ENCODE assay signal across 8 cellular contexts in the genomic region with DNA sequence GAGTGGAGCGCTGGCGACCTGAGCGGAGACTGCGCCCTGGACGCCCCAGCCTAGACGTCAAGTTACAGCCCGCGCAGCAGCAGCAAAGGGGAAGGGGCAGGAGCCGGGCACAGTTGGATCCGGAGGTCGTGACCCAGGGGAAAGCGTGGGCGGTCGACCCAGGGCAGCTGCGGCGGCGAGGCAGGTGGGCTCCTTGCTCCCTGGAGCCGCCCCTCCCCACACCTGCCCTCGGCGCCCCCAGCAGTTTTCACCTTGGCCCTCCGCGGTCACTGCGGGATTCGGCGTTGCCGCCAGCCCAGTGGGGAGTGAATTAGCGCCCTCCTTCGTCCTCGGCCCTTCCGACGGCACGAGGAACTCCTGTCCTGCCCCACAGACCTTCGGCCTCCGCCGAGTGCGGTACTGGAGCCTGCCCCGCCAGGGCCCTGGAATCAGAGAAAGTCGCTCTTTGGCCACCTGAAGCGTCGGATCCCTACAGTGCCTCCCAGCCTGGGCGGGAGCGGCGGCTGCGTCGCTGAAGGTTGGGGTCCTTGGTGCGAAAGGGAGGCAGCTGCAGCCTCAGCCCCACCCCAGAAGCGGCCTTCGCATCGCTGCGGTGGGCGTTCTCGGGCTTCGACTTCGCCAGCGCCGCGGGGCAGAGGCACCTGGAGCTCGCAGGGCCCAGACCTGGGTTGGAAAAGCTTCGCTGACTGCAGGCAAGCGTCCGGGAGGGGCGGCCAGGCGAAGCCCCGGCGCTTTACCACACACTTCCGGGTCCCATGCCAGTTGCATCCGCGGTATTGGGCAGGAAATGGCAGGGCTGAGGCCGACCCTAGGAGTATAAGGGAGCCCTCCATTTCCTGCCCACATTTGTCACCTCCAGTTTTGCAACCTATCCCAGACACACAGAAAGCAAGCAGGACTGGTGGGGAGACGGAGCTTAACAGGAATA. TPM values are rescaled to one million over a fixed set of nuclear protein-coding genes. Genes with fewer than 3 reads are reported as not detected.
DNase-seq lines count a peak whose midpoint lies in the region; ATAC-seq and TF ChIP-seq lines count a peak whose summit lies in the region.

No MANE protein-coding gene starts in this region.

- DNase-seq in activated CD4-positive, CD25-positive, alpha-beta regulatory T cell treated with anti-CD3 and anti-CD28 coated beads, Interleukin-2, amount 50 U/mL, for 72 hours = peak; percentile 64
- DNase-seq in ecto neural progenitor cell (ENCODE audit: low spot score) = peak; percentile 65
- DNase-seq in suprapubic skin (ENCODE audit: low spot score in 2 of 2) = peak in 1 of 2 donors; percentile 65
- DNase-seq in SJCRH30 = no peak
- no peak for DNase-seq in DMS153 (lab: John Stamatoyannopoulos, UW)

- H3K9me3 ChIP-seq in ES-I3 (ENCODE audit: control insufficient read depth, insufficient read depth, low read length) (no peaks in the 10 kb centered on the region), muscle layer of duodenum (ENCODE audit: control insufficient read depth in 1 of 2, low read length in 2 of 2) (no peaks in the 10 kb centered on the region), suprapubic skin (no peaks in the 10 kb centered on the region), SJCRH30 (replicated peaks) (no peaks in the 10 kb centered on the region)

- no peak for TF ChIP-seq POLR2A in suprapubic skin (IDR thresholded peaks at IDR 0.05)

- H3K4me3 ChIP-seq in muscle layer of duodenum (ENCODE audit: low read depth in 1 of 2, low read length in 2 of 2) (peak overlapping the region; percentile 67 to 73), suprapubic skin (peak overlapping the region; percentile 40), SJCRH30 (no peak overlapping the region)

- ATAC-seq in HG02852 (IDR thresholded peaks at IDR 0.05; ENCODE audit: unreplicated experiment) = peak; percentile 56

- no peak for TF ChIP-seq EP300 in suprapubic skin (IDR thresholded peaks at IDR 0.05)

- H3K36me3 ChIP-seq in ES-I3 (ENCODE audit: insufficient read depth, low read length) (no peaks in the 10 kb centered on the region), muscle layer of duodenum (ENCODE audit: control insufficient read depth in 1 of 2, insufficient read depth in 2 of 2, low read length in 2 of 2) (no peaks in the 10 kb centered on the region), suprapubic skin (no peaks in the 10 kb centered on the region), SJCRH30 (peaks cover 5% of the 10 kb centered on the region)

- H3K4me1 ChIP-seq in ES-I3 (ENCODE audit: insufficient read depth, low read length) (peaks cover 20% of the 10 kb centered on the region), muscle layer of duodenum (ENCODE audit: control insufficient read depth in 1 of 2, insufficient read depth in 2 of 2, low read length in 2 of 2) (peaks cover 0 to 28% of the 10 kb centered on the region in 2 donors), suprapubic skin (peaks cover 55% of the 10 kb centered on the region), SJCRH30 (peaks cover 6% of the 10 kb centered on the region)

- H3K27ac ChIP-seq in muscle layer of duodenum (ENCODE audit: low read length) (no peak overlapping the region), suprapubic skin (no peak overlapping the region), SJCRH30 (no peak overlapping the region)

- peak overlapping the region; percentile 57 for H3K9ac ChIP-seq in ES-I3 (ENCODE audit: low read depth, low read length)

- WGBS in suprapubic skin = 38% methylated on average over 2 of the region's 70 CpGs

- TF ChIP-seq CTCF in suprapubic skin (IDR thresholded peaks at IDR 0.05) = no peak

- peaks cover 26% of the 10 kb centered on the region for H3K27me3 ChIP-seq in muscle layer of duodenum (ENCODE audit: low read depth, low read length)
- peaks cover 13% of the 10 kb centered on the region for H3K27me3 ChIP-seq in suprapubic skin
- H3K27me3 ChIP-seq in SJCRH30 = no peaks in the 10 kb centered on the region

RNA-seq across cellular contexts. Expression of a gene that starts 4.2 kb away (rescaled TPM):
- total RNA-seq in suprapubic skin = 1 to 10 TPM; 3.2 to 9.0 (median 5.2) TPM
- 9.8 and 10.9 TPM in 2 replicates for total RNA-seq in SJCRH30 (2014; rRNA removed; shearing (Covaris generic))

RNA-seq across cellular contexts. Expression of a gene that starts 19.7 kb away (rescaled TPM):
- total RNA-seq in suprapubic skin = 10 to 100 TPM; 14.1 to 26.2 (median 24.1) TPM
- total RNA-seq in SJCRH30 (2014; rRNA removed; shearing (Covaris generic)) = 21.2 and 21.7 TPM in 2 replicates

RNA-seq across cellular contexts. Expression of a gene that starts 20.1 kb away (rescaled TPM):
- 100 to 1,000 TPM in 2 of 4 donors, 10 to 100 TPM in 2; 52.1 to 124 (median 83.5) TPM for total RNA-seq in suprapubic skin
- total RNA-seq in SJCRH30 (2014; rRNA removed; shearing (Covaris generic)) = 25.4 and 29.9 TPM in 2 replicates

Comparison
In these comparisons a context has a peak if more than half of its experiments do, and no peak if none do; other contexts are left out.
1. DNase-seq: peak in activated CD4-positive, CD25-positive, alpha-beta regulatory T cell treated with anti-CD3 and anti-CD28 coated beads, Interleukin-2, amount 50 U/mL, for 72 hours (single experiment) and ecto neural progenitor cell (single experiment); none in SJCRH30 (0 of 2) and DMS153 (single experiment).